Comparison of ENCODE assay signal across 19 cellular contexts in the genomic region with DNA sequence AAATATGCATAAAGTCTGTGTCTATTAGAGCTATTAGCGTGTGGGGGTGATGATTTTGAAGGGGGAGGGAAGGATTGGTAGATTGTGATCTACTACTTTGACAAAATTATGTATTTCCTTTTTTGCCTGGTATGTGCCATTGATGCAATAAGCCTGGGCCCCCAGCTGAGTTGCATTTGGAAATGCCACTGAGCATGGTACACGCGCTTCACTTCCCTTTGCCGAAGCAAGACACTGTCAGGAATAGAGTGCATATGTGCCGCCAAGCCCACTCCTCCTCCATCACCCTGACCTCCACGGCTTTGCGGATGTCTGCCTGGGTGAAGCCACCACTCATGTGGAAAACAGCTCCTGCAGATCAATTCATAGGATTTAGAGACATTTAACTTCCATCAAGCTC.
"Had no signal": no experiment of that assay in that cellular context is flagged by ENCODE, and none has a peak within 500 bp of the region (broad histone marks: within the 10 kb centered on the region; RNA-seq: fewer than 3 reads in every experiment).

No MANE protein-coding gene starts in this region.

- H3K4me1 ChIP-seq: pancreas, right lobe of liver, transverse colon, vagina had no signal

- H3K27me3 ChIP-seq: neutrophil, pancreas, right lobe of liver, transverse colon, vagina had no signal

- H3K4me1 Mint-ChIP-seq: immature natural killer cell; memory B cell; natural killer cell; stimulated activated naive B cell treated with anti-CD40 and anti-IgM and Interleukin-4, amounts not matched to agents 10 μg/mL and 1 μg/mL and 100 μg/mL, for 72 hours had no signal

- H3K36me3 Mint-ChIP-seq: immature natural killer cell; memory B cell; natural killer cell; stimulated activated naive B cell treated with anti-CD40 and anti-IgM and Interleukin-4, amounts not matched to agents 10 μg/mL and 1 μg/mL and 100 μg/mL, for 72 hours had no signal

- H3K36me3 ChIP-seq: neutrophil, pancreas, right lobe of liver, thoracic aorta, transverse colon, vagina had no signal

- H3K9me3 Mint-ChIP-seq: memory B cell; stimulated activated naive B cell treated with anti-CD40 and anti-IgM and Interleukin-4, amounts not matched to agents 10 μg/mL and 1 μg/mL and 100 μg/mL, for 72 hours; stimulated activated naive CD8-positive, alpha-beta T cell treated with anti-CD3 and anti-CD28 coated beads, Interleukin-15, Interleukin-2, amounts not matched to agents 100 ng/mL and 50 ng/mL, for 24 hours had no signal

- H3K4me3 ChIP-seq: coronary artery, lung, pancreas, right lobe of liver, thoracic aorta, transverse colon, vagina had no signal

- H3K4me3 Mint-ChIP-seq: immature natural killer cell; memory B cell; natural killer cell; stimulated activated naive B cell treated with anti-CD40 and anti-IgM and Interleukin-4, amounts not matched to agents 10 μg/mL and 1 μg/mL and 100 μg/mL, for 72 hours; stimulated activated naive CD8-positive, alpha-beta T cell treated with anti-CD3 and anti-CD28 coated beads, Interleukin-15, Interleukin-2, amounts not matched to agents 100 ng/mL and 50 ng/mL, for 24 hours had no signal

- H3K27me3 Mint-ChIP-seq: memory B cell; stimulated activated naive B cell treated with anti-CD40 and anti-IgM and Interleukin-4, amounts not matched to agents 10 μg/mL and 1 μg/mL and 100 μg/mL, for 72 hours; stimulated activated naive CD8-positive, alpha-beta T cell treated with anti-CD3 and anti-CD28 coated beads, Interleukin-15, Interleukin-2, amounts not matched to agents 100 ng/mL and 50 ng/mL, for 24 hours had no signal

- H3K27ac Mint-ChIP-seq: immature natural killer cell; memory B cell; natural killer cell; stimulated activated naive B cell treated with anti-CD40 and anti-IgM and Interleukin-4, amounts not matched to agents 10 μg/mL and 1 μg/mL and 100 μg/mL, for 72 hours; stimulated activated naive CD8-positive, alpha-beta T cell treated with anti-CD3 and anti-CD28 coated beads, Interleukin-15, Interleukin-2, amounts not matched to agents 100 ng/mL and 50 ng/mL, for 24 hours had no signal

- ATAC-seq: natural killer cell; pancreas; right lobe of liver; stimulated activated naive B cell treated with anti-CD40 and anti-IgM and Interleukin-4, amounts not matched to agents 10 μg/mL and 1 μg/mL and 100 μg/mL, for 72 hours had no signal

- DNase-seq: dermis blood vessel endothelial cell; effector memory CD4-positive, alpha-beta T cell; hypothalamus; immature natural killer cell; natural killer cell; pancreas; right lobe of liver; small intestine; stimulated activated CD4-positive, alpha-beta T cell treated with anti-CD3 and anti-CD28 coated beads, Interleukin-15, amount 100 ng/mL, for 24 hours; stimulated activated CD4-positive, alpha-beta T cell treated with anti-CD3 and anti-CD28 coated beads, Interleukin-2, amount 100 ng/mL, for 48 hours; stimulated activated naive B cell treated with anti-CD40 and anti-IgM and Interleukin-4, amounts not matched to agents 10 μg/mL and 1 μg/mL and 100 μg/mL, for 72 hours; transverse colon had no signal

- H3K9me3 ChIP-seq: neutrophil, pancreas, right lobe of liver, thoracic aorta, transverse colon, vagina had no signal
